In the genomic region with DNA sequence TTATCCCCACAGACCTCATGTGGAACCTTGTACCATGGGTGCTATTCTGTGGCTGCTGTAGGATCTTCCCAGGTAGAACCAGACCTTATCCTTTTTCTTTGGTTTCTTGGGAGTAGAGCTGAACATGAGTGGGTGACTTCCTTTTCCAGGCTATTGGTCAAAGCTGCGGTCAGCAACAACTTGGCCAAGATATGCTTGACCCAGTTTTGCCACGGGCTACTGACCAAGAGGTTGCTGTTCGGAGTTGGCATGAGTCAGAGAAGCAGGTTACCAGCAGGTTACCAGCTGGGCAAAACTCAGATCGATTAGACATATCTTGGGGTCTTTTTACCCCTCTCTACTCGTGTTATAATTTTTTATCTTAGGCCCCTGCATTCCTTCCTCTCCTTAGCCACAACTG, we compare ENCODE assay signal across 12 cellular contexts. TPM values are rescaled to one million over a fixed set of nuclear protein-coding genes. Genes with fewer than 3 reads are reported as not detected.
A peak's percentile ranks its signal among the peaks of the same experiment; 100 is the strongest.
DNase-seq lines count a peak whose midpoint lies in the region; ATAC-seq, FAIRE-seq and TF ChIP-seq lines count a peak whose summit lies in the region.
"Had no signal": no experiment of that assay in that cellular context is flagged by ENCODE, and none has a peak within 500 bp of the region (broad histone marks: within the 10 kb centered on the region; RNA-seq: fewer than 3 reads in every experiment).

No MANE protein-coding gene starts in this region.

- peak overlapping the region; percentile 17 for H3K4me3 Mint-ChIP-seq in stimulated activated effector memory CD8-positive, alpha-beta T cell treated with anti-CD3 and anti-CD28 coated beads, Interleukin-12 subunit alpha, Interleukin-12 subunit beta, amount 100 ng/mL, for 72 hours

- ATAC-seq in GM18909 (IDR thresholded peaks at IDR 0.05; ENCODE audit: poor library complexity, unreplicated experiment), result peak; percentile 66
- no peak for ATAC-seq in stimulated activated effector memory CD8-positive, alpha-beta T cell treated with anti-CD3 and anti-CD28 coated beads, Interleukin-12 subunit alpha, Interleukin-12 subunit beta, amount 100 ng/mL, for 72 hours
- ATAC-seq: activated naive CD4-positive, alpha-beta T cell treated with anti-CD3 and anti-CD28 coated beads, Interleukin-2, amount 50 U/mL, for 72 hours had no signal

- H4K20me1 ChIP-seq in OCI-LY1 (ENCODE audit: insufficient read depth, low read length) (no peaks in the 10 kb centered on the region), H1 (replicated peaks in 1 of 2; ENCODE audit: control insufficient read depth in 1 of 2, insufficient read depth in 2 of 2, low read length in 2 of 2) (no peaks in the 10 kb centered on the region)

- no peak overlapping the region for H2BK120ac ChIP-seq in H1 (replicated peaks; ENCODE audit: low read depth, low read length)

- H3K9ac ChIP-seq in OCI-LY1 (ENCODE audit: low read length) (no peak overlapping the region), H1 (replicated peaks in 1 of 4; ENCODE audit: extremely low read depth in 1 of 4, low read depth in 3 of 4, low read length in 3 of 4) (no peak overlapping the region)

- no peak overlapping the region for H2AK5ac ChIP-seq in H1 (ENCODE audit: low read depth, low read length)

- TF ChIP-seq CTCF in OCI-LY1 (IDR thresholded peaks at IDR 0.05; ENCODE audit: low read length) (no peak), H1 (IDR thresholded peaks at IDR 0.05; ENCODE audit: control extremely low read depth in 1 of 3, insufficient read depth in 1 of 3, low read depth in 1 of 3, low read length in 3 of 3) (no peak), GM10248 (IDR thresholded peaks at IDR 0.05; ENCODE audit: control extremely low read depth, extremely low read depth, low read depth, missing control alignments) (no peak)

- H3K9me2 ChIP-seq in OCI-LY1 (ENCODE audit: low read depth, low read length), result no peaks in the 10 kb centered on the region

- TF ChIP-seq RAD21 in H1 (IDR thresholded peaks at IDR 0.05 in 1 of 2, conservative IDR thresholded peaks at IDR 0.05 in 1 of 2; ENCODE audit: low read depth in 2 of 2, low read length in 2 of 2), result no peak

- no peak overlapping the region for H3K4ac ChIP-seq in H1 (replicated peaks; ENCODE audit: insufficient read length, low read depth, low read length)

- no peaks in the 10 kb centered on the region for H3K79me1 ChIP-seq in H1 (ENCODE audit: low read depth, low read length)

- no peak overlapping the region for H3K4me2 ChIP-seq in OCI-LY1 (ENCODE audit: low read length)
- no peak overlapping the region for H3K4me2 ChIP-seq in H1 (ENCODE audit: insufficient read depth in 1 of 2, low read depth in 2 of 2, low read length in 2 of 2)

- H2BK5ac ChIP-seq in H1 (ENCODE audit: low read depth, low read length), result no peak overlapping the region

- H3K79me2 ChIP-seq in OCI-LY1 (ENCODE audit: insufficient read depth, low read length) (no peaks in the 10 kb centered on the region), H1 (ENCODE audit: control insufficient read depth in 1 of 2, insufficient read depth in 2 of 2, low read length in 2 of 2) (no peaks in the 10 kb centered on the region)

- peak overlapping the region; percentile 48 for H3K27ac Mint-ChIP-seq in stimulated activated effector memory CD8-positive, alpha-beta T cell treated with anti-CD3 and anti-CD28 coated beads, Interleukin-12 subunit alpha, Interleukin-12 subunit beta, amount 100 ng/mL, for 72 hours
- H3K27ac Mint-ChIP-seq: activated naive CD4-positive, alpha-beta T cell treated with anti-CD3 and anti-CD28 coated beads, Interleukin-2, amount 50 U/mL, for 72 hours had no signal

- H2BK15ac ChIP-seq in H1 (ENCODE audit: low read length), result no peak overlapping the region

- CTCF ChIA-PET in H1 (lab: Charles Lee; ENCODE audit: partially characterized antibody), result interaction anchor here (1.1 to 1.3 kb wide), 3 partner anchors 25 to 102 kb away, joined by 3 read pairs; no protein-coding TSS in a partner anchor
- CTCF ChIA-PET in GM10248 (lab: Yijun Ruan, JAX), result no interaction called here

- peaks cover 10% of the 10 kb centered on the region for H3K4me1 Mint-ChIP-seq in stimulated activated effector memory CD8-positive, alpha-beta T cell treated with anti-CD3 and anti-CD28 coated beads, Interleukin-12 subunit alpha, Interleukin-12 subunit beta, amount 100 ng/mL, for 72 hours

- H3K9me3 Mint-ChIP-seq in stimulated activated effector memory CD8-positive, alpha-beta T cell treated with anti-CD3 and anti-CD28 coated beads, Interleukin-12 subunit alpha, Interleukin-12 subunit beta, amount 100 ng/mL, for 72 hours, result no peaks in the 10 kb centered on the region

- no peak overlapping the region for H4K91ac ChIP-seq in H1 (replicated peaks; ENCODE audit: insufficient read length, low read length)

- H3K36me3 ChIP-seq in OCI-LY1 (ENCODE audit: insufficient read depth, low read length), result no peaks in the 10 kb centered on the region
- no peaks in the 10 kb centered on the region for H3K36me3 ChIP-seq in H1 (ENCODE audit: control insufficient read depth in 2 of 4, insufficient read depth in 4 of 4, low read length in 3 of 4)
- no peaks in the 10 kb centered on the region for H3K36me3 ChIP-seq in HAP-1 (replicated peaks)
- H3K36me3 ChIP-seq: heart right ventricle had no signal

- H3K23ac ChIP-seq in H1 (ENCODE audit: insufficient read length), result no peak overlapping the region

- TF ChIP-seq POLR2A in H1 (IDR thresholded peaks at IDR 0.05; ENCODE audit: control extremely low read depth in 1 of 2, low read depth in 2 of 2, low read length in 2 of 2), result no peak

- in situ Hi-C loops in HAP-1 (cut with MboI; ENCODE audit: low sequenced_read_pairs), result no loop called here

- no peak overlapping the region for H4K8ac ChIP-seq in H1 (ENCODE audit: extremely low read depth, insufficient read depth, low read length)

- H3K18ac ChIP-seq in H1 (ENCODE audit: extremely low read depth, low read length), result no peak overlapping the region

- H3K27ac ChIP-seq in OCI-LY1 (ENCODE audit: low read depth, low read length, poor library complexity, severe bottlenecking) (no peak overlapping the region), H1 (ENCODE audit: low read depth, low read length) (no peak overlapping the region)
- H3K27ac ChIP-seq: heart right ventricle had no signal

- H4K5ac ChIP-seq in H1 (ENCODE audit: insufficient read length, low read depth, low read length), result no peak overlapping the region

- FAIRE-seq in H1 (lab: Jason Lieb, UNC), result no peak

- H3K9me3 ChIP-seq in OCI-LY1 (ENCODE audit: low read length) (no peaks in the 10 kb centered on the region), H1 (ENCODE audit: insufficient read depth in 2 of 2, low read depth in 1 of 2, low read length in 1 of 2) (no peaks in the 10 kb centered on the region), HAP-1 (no peaks in the 10 kb centered on the region)
- H3K9me3 ChIP-seq: heart right ventricle had no signal

- H3K4me1 ChIP-seq in OCI-LY1 (ENCODE audit: insufficient read depth, low read length, severe bottlenecking), result peaks cover 24% of the 10 kb centered on the region
- no peaks in the 10 kb centered on the region for H3K4me1 ChIP-seq in H1 (replicated peaks in 1 of 4; ENCODE audit: control insufficient read depth in 3 of 4, insufficient read depth in 4 of 4, low read length in 3 of 4)
- H3K4me1 ChIP-seq in HAP-1, result peaks cover 29% of the 10 kb centered on the region

- DNase-seq in H1 (ENCODE audit: low read depth in 1 of 2, low spot score in 2 of 2), result no peak
- no peak for DNase-seq in stimulated activated effector memory CD8-positive, alpha-beta T cell treated with anti-CD3 and anti-CD28 coated beads, Interleukin-12 subunit alpha, Interleukin-12 subunit beta, amount 100 ng/mL, for 72 hours (ENCODE audit: low spot score in 2 of 2)
- DNase-seq in GM10248 (ENCODE audit: extremely low spot score), result no peak
- DNase-seq in hepatic stellate cell (ENCODE audit: low spot score), result no peak
- no peak for DNase-seq in HAP-1 (ENCODE audit: low spot score in 2 of 2)
- DNase-seq: DMS153, heart right ventricle, midbrain, NCI-H1694 treated with DMSO at 0.1 percent for 48 hours had no signal

- H2AFZ ChIP-seq in OCI-LY1 (ENCODE audit: low read length) (peak overlapping the region; percentile 13; the same call in 1 of the 2 replicates), H1 (ENCODE audit: low read length) (peak overlapping the region; percentile 14; the same call in 1 of the 2 replicates)

- H3K56ac ChIP-seq in H1 (replicated peaks; ENCODE audit: insufficient read length, low read depth, low read length), result no peak overlapping the region

- no peak overlapping the region for H3K14ac ChIP-seq in H1 (ENCODE audit: insufficient read length)

- POLR2A ChIA-PET in H1 (lab: Charles Lee; ENCODE audit: partially characterized antibody) (no interaction called here), GM10248 (lab: Yijun Ruan, JAX) (no interaction called here)

- no peaks in the 10 kb centered on the region for H3F3A ChIP-seq in OCI-LY1 (ENCODE audit: insufficient read depth, low read length)

- no peaks in the 10 kb centered on the region for H3K27me3 ChIP-seq in OCI-LY1 (ENCODE audit: insufficient read depth, low read length)
- H3K27me3 ChIP-seq in H1 (replicated peaks in 1 of 4; ENCODE audit: control insufficient read depth in 3 of 4, extremely low read depth in 1 of 4, insufficient read depth in 3 of 4, low read length in 3 of 4), result no peaks in the 10 kb centered on the region
- no peaks in the 10 kb centered on the region for H3K27me3 ChIP-seq in HAP-1 (ENCODE audit: low read depth)
- H3K27me3 ChIP-seq: heart right ventricle had no signal

- 96% methylated on average over 5 of the region's 5 CpGs; no CpG with 5 or more reads in 1 of the 2 experiments for WGBS in H1 (ENCODE audit: extremely low coverage in 1 of 2, insufficient coverage in 1 of 2, insufficient read length in 1 of 2, insufficient replicate concordance in 2 of 2, low coverage in 1 of 2, low lambda C conversion rate in 2 of 2, missing lambda C conversion rate in 1 of 2), 2 experiments

- no peak overlapping the region for H3K4me3 ChIP-seq in OCI-LY1 (ENCODE audit: low read depth, low read length, poor library complexity, severe bottlenecking)
- no peak overlapping the region for H3K4me3 ChIP-seq in H1 (ENCODE audit: extremely low read depth in 1 of 4, insufficient read depth in 2 of 4, low read depth in 3 of 4, low read length in 4 of 4)
- H3K4me3 ChIP-seq in HAP-1, result no peak overlapping the region
- H3K4me3 ChIP-seq: heart right ventricle had no signal

- no peaks in the 10 kb centered on the region for H3K36me3 Mint-ChIP-seq in stimulated activated effector memory CD8-positive, alpha-beta T cell treated with anti-CD3 and anti-CD28 coated beads, Interleukin-12 subunit alpha, Interleukin-12 subunit beta, amount 100 ng/mL, for 72 hours
- H3K36me3 Mint-ChIP-seq: activated naive CD4-positive, alpha-beta T cell treated with anti-CD3 and anti-CD28 coated beads, Interleukin-2, amount 50 U/mL, for 72 hours had no signal

- TF ChIP-seq EP300 in H1 (IDR thresholded peaks at IDR 0.05; ENCODE audit: borderline replicate concordance in 1 of 2, low read depth in 2 of 2, low read length in 2 of 2), result no peak

- H3K23me2 ChIP-seq in H1 (ENCODE audit: low read depth, low read length), result no peaks in the 10 kb centered on the region

- no peak overlapping the region for H2BK20ac ChIP-seq in H1 (ENCODE audit: low read length)

- no peak overlapping the region for H2BK12ac ChIP-seq in H1 (ENCODE audit: low read depth, low read length)

RNA-seq across cellular contexts. Expression of gene HDAC9, which starts 36.7 kb away (rescaled TPM):
- total RNA-seq in H1 (2021; fragmentation: NEBNext Ultra II Directional; extraction: Animal tissue kit (Norgen Biotek cat#: 25700)), result 9.4 and 13.1 TPM in 2 replicates
- 7.3 and 9.5 TPM in 2 replicates for polyA plus RNA-seq in H1 (2011; rRNA removed)
- polyA plus RNA-seq in H1 (2011; cell fraction: cytosol; rRNA removed), result 8.0 TPM
- 12.8 TPM for polyA plus RNA-seq in H1 (2011; cell fraction: nucleus; rRNA removed)
- polyA plus RNA-seq in H1 (2012, experiment 1 of 2), result 11.9 to 19.4 TPM (median 15.9 TPM) in 4 replicates
- polyA plus RNA-seq in H1 (2012, experiment 2 of 2), result 0.62 TPM
- polyA plus RNA-seq in H1 (2013, experiment 1 of 2), result 7.7 TPM
- polyA plus RNA-seq in H1 (2013, experiment 2 of 2), result 7.4 TPM
- 54.3 and 87.6 TPM in 2 replicates for polyA minus RNA-seq in H1 (2011; rRNA and poly(A)+ RNA removed)
- polyA minus RNA-seq in H1 (2011; cell fraction: cytosol; rRNA and poly(A)+ RNA removed), result 12.3 TPM
- polyA minus RNA-seq in H1 (2011; cell fraction: nucleus; rRNA and poly(A)+ RNA removed), result 81.4 TPM
